8 cellular contexts compared by ENCODE assay signal in the genomic region with DNA sequence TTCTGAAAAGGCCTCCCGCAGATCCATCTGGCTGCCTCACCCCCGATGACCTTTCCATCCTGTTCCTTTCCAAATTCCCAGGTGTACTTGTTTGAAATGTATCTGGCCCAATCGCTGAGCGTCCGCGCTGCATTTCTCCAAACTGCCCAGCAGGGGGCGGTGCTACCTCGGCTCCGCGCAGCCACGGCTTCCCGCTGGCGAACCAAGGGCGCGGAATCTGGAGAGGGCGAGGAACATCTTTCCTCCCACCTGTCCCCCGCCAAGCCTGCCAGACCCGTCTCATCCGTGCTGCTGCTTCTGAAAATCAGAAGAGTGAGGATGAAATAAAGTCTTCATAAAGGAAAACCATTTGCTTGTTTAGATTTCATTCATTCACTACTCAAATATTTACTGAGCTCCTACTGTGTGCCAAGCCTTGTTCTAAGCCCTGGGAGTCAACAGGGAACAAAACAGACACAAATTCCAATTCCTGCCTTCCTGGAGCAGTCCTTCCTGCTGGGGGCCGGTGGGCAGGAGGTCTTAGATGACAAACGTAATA. TPM values are rescaled to one million over a fixed set of nuclear protein-coding genes. Genes with fewer than 3 reads are reported as not detected.
DNase-seq lines count a peak whose midpoint lies in the region; ATAC-seq, FAIRE-seq and TF ChIP-seq lines count a peak whose summit lies in the region.

No MANE protein-coding gene starts in this region.

- TF ChIP-seq POLR2A in gastrocnemius medialis (IDR thresholded peaks at IDR 0.05), result no peak

- peaks cover 12% of the 10 kb centered on the region for H3K27me3 Mint-ChIP-seq in activated naive CD8-positive, alpha-beta T cell treated with anti-CD3 and anti-CD28 coated beads, Interleukin-2, amount 50 U/mL, for 24 hours

- H3K4me3 ChIP-seq in SK-N-SH (ENCODE audit: low read depth in 2 of 2, low read length in 1 of 2) (peak overlapping the region in 1 of 2 experiments; percentile 48; a peak in 1 of 4 replicates), right atrium auricular region (no peak overlapping the region), gastrocnemius medialis (peak overlapping the region in 3 of 4 donors; percentile 17 to 33 (median 18))

- FAIRE-seq in D721Med (lab: Jason Lieb, UNC), result no peak

- WGBS in SK-N-SH (ENCODE audit: low lambda C conversion rate), result 15% methylated on average over 21 of the region's 21 CpGs

- H2AFZ ChIP-seq in SK-N-SH (ENCODE audit: low read depth), result no peak overlapping the region

- DNase-seq in D721Med (ENCODE audit: insufficient read length, low spot score) (peak; percentile 71), KG1 (lab: John Stamatoyannopoulos, UW) (peak; percentile 35), SK-N-SH (peak; percentile 85), right atrium auricular region (ENCODE audit: low spot score) (peak; percentile 62), gastrocnemius medialis (peak in 1 of 2 donors; percentile 45), NCI-H128 (lab: John Stamatoyannopoulos, UW; ENCODE audit: unreplicated experiment) (no peak)
- peak; percentile 69 for DNase-seq in activated naive CD8-positive, alpha-beta T cell treated with anti-CD3 and anti-CD28 coated beads, Interleukin-2, amount 50 U/mL, for 24 hours

- H3K9ac ChIP-seq in SK-N-SH, result no peak overlapping the region

- POLR2A ChIA-PET in SK-N-SH (lab: Yijun Ruan, JAX), result no interaction called here

- TF ChIP-seq EP300 in SK-N-SH (IDR thresholded peaks at IDR 0.05; ENCODE audit: borderline replicate concordance in 1 of 2, low read depth in 1 of 2, low read length in 1 of 2), result no peak

- H3F3A ChIP-seq in SK-N-SH (replicated peaks; ENCODE audit: insufficient read depth), result peaks cover 3% of the 10 kb centered on the region

- no peaks in the 10 kb centered on the region for H3K27me3 ChIP-seq in SK-N-SH (ENCODE audit: insufficient read depth)
- H3K27me3 ChIP-seq in right atrium auricular region, result no peaks in the 10 kb centered on the region
- no peaks in the 10 kb centered on the region for H3K27me3 ChIP-seq in gastrocnemius medialis

- H3K27ac ChIP-seq in SK-N-SH (ENCODE audit: low read depth in 2 of 2, low read length in 1 of 2), result no peak overlapping the region
- no peak overlapping the region for H3K27ac ChIP-seq in right atrium auricular region
- peak overlapping the region in 3 of 4 donors; percentile 49 to 82 (median 78) for H3K27ac ChIP-seq in gastrocnemius medialis

- H3K79me2 ChIP-seq in SK-N-SH (ENCODE audit: insufficient read depth), result no peaks in the 10 kb centered on the region

- H3K36me3 ChIP-seq in SK-N-SH (replicated peaks in 1 of 2; ENCODE audit: control insufficient read depth in 1 of 2, insufficient read depth in 2 of 2, low read length in 1 of 2) (no peaks in the 10 kb centered on the region), right atrium auricular region (no peaks in the 10 kb centered on the region), gastrocnemius medialis (no peaks in the 10 kb centered on the region)

- H3K9me3 ChIP-seq in SK-N-SH (no peaks in the 10 kb centered on the region), right atrium auricular region (no peaks in the 10 kb centered on the region), gastrocnemius medialis (no peaks in the 10 kb centered on the region)

- no peak overlapping the region for H3K27ac Mint-ChIP-seq in activated naive CD8-positive, alpha-beta T cell treated with anti-CD3 and anti-CD28 coated beads, Interleukin-2, amount 50 U/mL, for 24 hours

- H3K4me3 Mint-ChIP-seq in activated naive CD8-positive, alpha-beta T cell treated with anti-CD3 and anti-CD28 coated beads, Interleukin-2, amount 50 U/mL, for 24 hours, result peak overlapping the region; percentile 14

- H3K4me1 Mint-ChIP-seq in activated naive CD8-positive, alpha-beta T cell treated with anti-CD3 and anti-CD28 coated beads, Interleukin-2, amount 50 U/mL, for 24 hours, result peaks cover 5% of the 10 kb centered on the region

- in situ Hi-C loops in gastrocnemius medialis (cut with MboI; ENCODE audit: low sequenced_read_pairs in 4 of 4), result loop anchor here in 3 of 4 donors (10.0 to 25.0 kb wide), 2 partner anchors 375 to 378 kb away; no protein-coding TSS in a partner anchor

- H3K4me1 ChIP-seq in SK-N-SH (ENCODE audit: control insufficient read depth in 1 of 2, insufficient read depth in 2 of 2, low read depth in 1 of 2, low read length in 1 of 2) (no peaks in the 10 kb centered on the region; a peak in 1 of 4 replicates), right atrium auricular region (peaks cover 0 to 7% of the 10 kb centered on the region in 2 donors), gastrocnemius medialis (peaks cover 7 to 20% of the 10 kb centered on the region in 2 donors)

- no peaks in the 10 kb centered on the region for H3K9me2 ChIP-seq in SK-N-SH

- CTCF ChIA-PET in SK-N-SH (lab: Yijun Ruan, JAX), result interaction anchor here (0.6 to 2.9 kb wide), 41 partner anchors 8 to 515 kb away, joined by 3 to 13 read pairs (median 4); no protein-coding TSS in a partner anchor

- no peak overlapping the region for H3K4me2 ChIP-seq in SK-N-SH

- intact Hi-C loops in gastrocnemius medialis (cut with DNase I; ENCODE audit: low total_unique reads), result loop anchor here (1.0 to 5.0 kb wide), 3 partner anchors 42 to 375 kb away; no protein-coding TSS in a partner anchor

- peak; percentile 89 for TF ChIP-seq RAD21 in SK-N-SH (IDR thresholded peaks at IDR 0.05; ENCODE audit: low read length)

- TF ChIP-seq CTCF in D721Med (IDR thresholded peaks at IDR 0.05; ENCODE audit: insufficient read depth, missing control alignments), result peak; percentile 93
- TF ChIP-seq CTCF in SK-N-SH (IDR thresholded peaks at IDR 0.05), result peak; percentile 93
- TF ChIP-seq CTCF in right atrium auricular region (IDR thresholded peaks at IDR 0.05), result peak; percentile 82 to 96
- TF ChIP-seq CTCF in gastrocnemius medialis (IDR thresholded peaks at IDR 0.05 in 4 of 5, conservative IDR thresholded peaks at IDR 0.05 in 1 of 5), result peak; percentile 75 to 92 (median 85)

- H3K9me3 Mint-ChIP-seq in activated naive CD8-positive, alpha-beta T cell treated with anti-CD3 and anti-CD28 coated beads, Interleukin-2, amount 50 U/mL, for 24 hours, result no peaks in the 10 kb centered on the region

- peak; percentile 52 for ATAC-seq in activated naive CD8-positive, alpha-beta T cell treated with anti-CD3 and anti-CD28 coated beads, Interleukin-2, amount 50 U/mL, for 24 hours
- ATAC-seq in gastrocnemius medialis, result peak; percentile 41 to 48
- ATAC-seq in GM19452 (IDR thresholded peaks at IDR 0.05; ENCODE audit: unreplicated experiment), result no peak

- H3K36me3 Mint-ChIP-seq in activated naive CD8-positive, alpha-beta T cell treated with anti-CD3 and anti-CD28 coated beads, Interleukin-2, amount 50 U/mL, for 24 hours (ENCODE audit: low read depth), result no peaks in the 10 kb centered on the region

- no peaks in the 10 kb centered on the region for H4K20me1 ChIP-seq in SK-N-SH (ENCODE audit: insufficient read depth)

TF ChIP-seq in SK-N-SH, 30 proteins besides CTCF, POLR2A, EP300 and RAD21:
- TF ChIP-seq GABPA (IDR thresholded peaks at IDR 0.05; ENCODE audit: low read depth) (no peak), CHD2 (IDR thresholded peaks at IDR 0.05; ENCODE audit: low read length, partially characterized antibody) (peak; percentile 29), SMC3 (IDR thresholded peaks at IDR 0.05; ENCODE audit: low read depth, low read length) (peak; percentile 79), RCOR1 (IDR thresholded peaks at IDR 0.05; ENCODE audit: low read length) (0 out of 2 replicates have a peak, but pooled peaks have one; percentile 23)

RNA-seq across cellular contexts. Expression of a gene that starts 16.8 kb away (rescaled TPM):
- polyA plus RNA-seq in SK-N-SH (2012; rRNA removed), result not detected in 2 replicates
- 0.09 TPM in 1 of 2 replicates, not detected in the other for polyA plus RNA-seq in SK-N-SH (2012; cell fraction: cytosol; rRNA removed)
- not detected in 2 replicates for polyA plus RNA-seq in SK-N-SH (2012; cell fraction: nucleus; rRNA removed)
- total RNA-seq in right atrium auricular region (100 to 1,000 TPM; 142 to 227 TPM), gastrocnemius medialis (1,000 to 10,000 TPM in 3 of 4 donors, 100 to 1,000 TPM in 1; 817 to 5,649 (median 2,775) TPM)

Comparison
In these comparisons a context has a peak if more than half of its experiments do, and no peak if none do; other contexts are left out.
1. H3K27ac ChIP-seq: peak in gastrocnemius medialis (3 of 4); none in SK-N-SH (0 of 2) and right atrium auricular region (0 of 2).
2. H3K4me3 ChIP-seq: peak in gastrocnemius medialis (3 of 4); none in right atrium auricular region (0 of 2).
3. Peak in every context shown above with its lines, with median percentiles within 50 percentile points of each other: CTCF ChIP-seq.